ENCODE assay signal across 8 cellular contexts in the genomic region with DNA sequence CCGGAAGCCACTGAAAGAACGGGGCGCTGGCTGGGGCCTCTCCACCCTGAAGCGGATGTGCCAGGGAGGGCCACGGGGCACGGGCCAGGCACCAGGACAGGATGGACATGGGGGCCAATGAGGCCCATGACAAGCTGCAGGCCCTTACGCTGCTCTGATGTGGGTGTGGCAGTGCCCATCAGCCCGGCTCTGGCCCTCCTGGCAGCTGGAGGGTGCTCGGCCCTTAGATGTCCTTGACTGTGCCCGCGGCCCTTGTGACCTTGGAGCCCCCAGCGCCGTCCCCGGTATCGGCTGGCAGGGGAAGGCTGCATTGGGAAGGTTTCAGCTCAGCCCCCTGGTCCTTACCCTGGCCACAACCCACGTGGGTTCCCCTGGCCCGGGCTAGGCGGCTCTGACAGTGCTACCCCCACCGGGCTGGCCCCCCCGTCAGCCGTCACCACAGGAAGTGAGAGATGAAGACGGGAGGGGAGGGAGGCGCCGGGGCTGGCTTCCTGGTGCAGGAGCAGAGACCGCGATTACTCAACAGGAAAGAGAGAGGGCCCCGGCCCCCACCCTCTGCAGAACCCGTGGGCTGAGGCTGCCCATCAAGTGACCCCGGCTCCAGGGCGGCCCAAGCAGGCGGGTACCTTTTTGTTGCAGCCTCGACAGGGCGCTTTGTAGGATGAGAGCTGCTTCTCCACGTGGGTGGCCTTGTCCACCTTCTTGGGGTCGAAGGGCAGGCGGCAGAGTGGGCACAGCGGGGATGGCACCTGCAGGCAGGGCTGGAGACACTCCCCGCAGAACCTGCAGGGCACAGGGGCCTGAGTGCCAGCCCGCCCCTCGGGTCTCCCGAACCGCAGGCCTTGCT. TPM values are rescaled to one million over a fixed set of nuclear protein-coding genes. Genes with fewer than 3 reads are reported as not detected.
DNase-seq lines count a peak whose midpoint lies in the region; ATAC-seq and TF ChIP-seq lines count a peak whose summit lies in the region.

No MANE protein-coding gene starts in this region.

- peak overlapping the region; percentile 19 for H3K27ac ChIP-seq in skeletal muscle tissue (ENCODE audit: low read depth, low read length)

- POLR2A ChIA-PET in HEK293T (lab: Yijun Ruan, JAX) = interaction anchor here (0.5 to 0.8 kb wide), 3 partner anchors 10 to 38 kb away, joined by 3 to 4 read pairs (median 3); partner anchors contain the start of gene MVD

- no peaks in the 10 kb centered on the region for H3K27me3 ChIP-seq in skeletal muscle tissue (ENCODE audit: control insufficient read depth in 3 of 3, insufficient read depth in 3 of 3, low read length in 3 of 3)

- CTCF ChIA-PET in HEK293T (lab: Yijun Ruan, JAX) = no interaction called here

- peaks cover 50% of the 10 kb centered on the region for H3K4me1 Mint-ChIP-seq in activated T-helper 2 cell treated with anti-CD3 and anti-CD28 coated beads, Interferon-gamma antibody, Interleukin-2, Interleukin-4, amounts not matched to agents 10 μg/mL and 5 μg/mL and 100 μg/mL, durations not matched to agents 14 hours and 24 hours and 36 hours (ENCODE audit: low read depth)

- no peaks in the 10 kb centered on the region for H3K9me3 ChIP-seq in skeletal muscle tissue (ENCODE audit: control insufficient read depth in 3 of 3, low read length in 3 of 3)

- H3K9me3 Mint-ChIP-seq in activated T-helper 2 cell treated with anti-CD3 and anti-CD28 coated beads, Interferon-gamma antibody, Interleukin-2, Interleukin-4, amounts not matched to agents 10 μg/mL and 5 μg/mL and 100 μg/mL, durations not matched to agents 14 hours and 24 hours and 36 hours = no peaks in the 10 kb centered on the region

- no peak overlapping the region for H3K4me3 ChIP-seq in skeletal muscle tissue (ENCODE audit: low read length in 3 of 3)

- peaks cover 28 to 45% (median 31%) of the 10 kb centered on the region in 3 donors for H3K4me1 ChIP-seq in skeletal muscle tissue (ENCODE audit: control insufficient read depth in 3 of 3, insufficient read depth in 3 of 3, low read length in 3 of 3)

- no peak for TF ChIP-seq CTCF in GM10266 (IDR thresholded peaks at IDR 0.05; ENCODE audit: control insufficient read depth, insufficient read depth, low read depth, missing control alignments)

- peak overlapping the region; percentile 94 for H3K27ac Mint-ChIP-seq in activated T-helper 2 cell treated with anti-CD3 and anti-CD28 coated beads, Interferon-gamma antibody, Interleukin-2, Interleukin-4, amounts not matched to agents 10 μg/mL and 5 μg/mL and 100 μg/mL, durations not matched to agents 14 hours and 24 hours and 36 hours

- H3K27me3 Mint-ChIP-seq in activated T-helper 2 cell treated with anti-CD3 and anti-CD28 coated beads, Interferon-gamma antibody, Interleukin-2, Interleukin-4, amounts not matched to agents 10 μg/mL and 5 μg/mL and 100 μg/mL, durations not matched to agents 14 hours and 24 hours and 36 hours (ENCODE audit: low read depth) = no peaks in the 10 kb centered on the region

- peaks cover 35% of the 10 kb centered on the region for H3K36me3 Mint-ChIP-seq in activated T-helper 2 cell treated with anti-CD3 and anti-CD28 coated beads, Interferon-gamma antibody, Interleukin-2, Interleukin-4, amounts not matched to agents 10 μg/mL and 5 μg/mL and 100 μg/mL, durations not matched to agents 14 hours and 24 hours and 36 hours (ENCODE audit: low read depth)

- peak overlapping the region in 2 of 3 donors; percentile 14 to 50 for H3K9ac ChIP-seq in skeletal muscle tissue (ENCODE audit: low read depth in 1 of 3, low read length in 3 of 3)

- H3K4me3 Mint-ChIP-seq in activated T-helper 2 cell treated with anti-CD3 and anti-CD28 coated beads, Interferon-gamma antibody, Interleukin-2, Interleukin-4, amounts not matched to agents 10 μg/mL and 5 μg/mL and 100 μg/mL, durations not matched to agents 14 hours and 24 hours and 36 hours (ENCODE audit: low read depth) = peak overlapping the region; percentile 83

- intact Hi-C loops in activated T-helper 2 cell treated with anti-CD3 and anti-CD28 coated beads, Interferon-gamma antibody, Interleukin-2, Interleukin-4, amounts not matched to agents 10 μg/mL and 5 μg/mL and 100 μg/mL, durations not matched to agents 14 hours and 24 hours and 36 hours (cut with micrococcal nuclease) = loop anchor here (1.0 to 5.0 kb wide), 3 partner anchors 15 to 129 kb away; partner anchors contain the start of genes CDT1, SNAI3 and ZC3H18

- DNase-seq in GM10266 (ENCODE audit: extremely low spot score) (peak; percentile 96), glomerular endothelial cell (ENCODE audit: extremely low read depth, low read depth, low spot score) (peak; percentile 42), HuH-7 (ENCODE audit: low spot score) (no peak), HEK293T (ENCODE audit: extremely low spot score) (no peak)
- peak; percentile 93 for DNase-seq in activated T-helper 2 cell treated with anti-CD3 and anti-CD28 coated beads, Interferon-gamma antibody, Interleukin-2, Interleukin-4, amounts not matched to agents 10 μg/mL and 5 μg/mL and 100 μg/mL, durations not matched to agents 14 hours and 24 hours and 36 hours (ENCODE audit: low spot score)

- ATAC-seq in HG02798 (IDR thresholded peaks at IDR 0.05; ENCODE audit: poor library complexity, unreplicated experiment) = peak; percentile 69

- peaks cover 20 to 36% (median 31%) of the 10 kb centered on the region in 3 donors for H3K36me3 ChIP-seq in skeletal muscle tissue (ENCODE audit: control insufficient read depth in 3 of 3, insufficient read depth in 3 of 3, low read length in 3 of 3)

TF ChIP-seq in PFSK-1, 5 proteins besides CTCF, POLR2A, EP300 and RAD21 (continues in another document):
- TF ChIP-seq SIN3A (IDR thresholded peaks at IDR 0.05; ENCODE audit: borderline replicate concordance, insufficient read depth, low read length) = peak; percentile 84; the same call in 1 of the 2 replicates
- no peak for TF ChIP-seq TAF1 (IDR thresholded peaks at IDR 0.05; ENCODE audit: borderline replicate concordance, insufficient read depth, low read length)

TF ChIP-seq in HEK293T, 16 proteins besides CTCF, POLR2A, EP300 and RAD21:
- TF ChIP-seq FOXA1 (IDR thresholded peaks at IDR 0.05) = no peak

RNA-seq across cellular contexts. Expression of gene RNF166, which starts 5.3 kb away (rescaled TPM):
- 46.4 TPM for polyA plus RNA-seq in PFSK-1 (2012; ENCODE audit: insufficient read length, low read depth)
- total RNA-seq in activated T-helper 2 cell treated with anti-CD3 and anti-CD28 coated beads, Interferon-gamma antibody, Interleukin-2, Interleukin-4, amounts not matched to agents 10 μg/mL and 5 μg/mL and 100 μg/mL, durations not matched to agents 14 hours and 24 hours and 36 hours = 39.9 and 52.1 TPM in 2 replicates
- total RNA-seq in glomerular endothelial cell (27.3 and 36.0 TPM in 2 replicates), skeletal muscle tissue (12.0 TPM)

RNA-seq across cellular contexts. Expression of gene CTU2, which starts 5.4 kb away (rescaled TPM):
- 54.1 TPM for polyA plus RNA-seq in PFSK-1 (2012; ENCODE audit: insufficient read length, low read depth)
- total RNA-seq in activated T-helper 2 cell treated with anti-CD3 and anti-CD28 coated beads, Interferon-gamma antibody, Interleukin-2, Interleukin-4, amounts not matched to agents 10 μg/mL and 5 μg/mL and 100 μg/mL, durations not matched to agents 14 hours and 24 hours and 36 hours = 43.8 and 43.9 TPM in 2 replicates
- total RNA-seq in glomerular endothelial cell (17.5 and 17.8 TPM in 2 replicates), skeletal muscle tissue (10.4 TPM)

RNA-seq across cellular contexts. Expression of gene SNAI3, which starts 14.6 kb away (rescaled TPM):
- 0.74 TPM for polyA plus RNA-seq in PFSK-1 (2012; ENCODE audit: insufficient read length, low read depth)
- total RNA-seq in activated T-helper 2 cell treated with anti-CD3 and anti-CD28 coated beads, Interferon-gamma antibody, Interleukin-2, Interleukin-4, amounts not matched to agents 10 μg/mL and 5 μg/mL and 100 μg/mL, durations not matched to agents 14 hours and 24 hours and 36 hours = 2.0 and 2.3 TPM in 2 replicates
- total RNA-seq in glomerular endothelial cell = 0.12 TPM in 1 of 2 replicates, not detected in the other
- total RNA-seq in skeletal muscle tissue = 8.4 TPM

RNA-seq across cellular contexts. Expression of gene MVD, which starts 38.0 kb away (rescaled TPM):
- 37.4 TPM for polyA plus RNA-seq in PFSK-1 (2012; ENCODE audit: insufficient read length, low read depth)
- 132 and 137 TPM in 2 replicates for total RNA-seq in activated T-helper 2 cell treated with anti-CD3 and anti-CD28 coated beads, Interferon-gamma antibody, Interleukin-2, Interleukin-4, amounts not matched to agents 10 μg/mL and 5 μg/mL and 100 μg/mL, durations not matched to agents 14 hours and 24 hours and 36 hours
- 61.1 and 83.8 TPM in 2 replicates for total RNA-seq in glomerular endothelial cell
- total RNA-seq in skeletal muscle tissue = 14.1 TPM

RNA-seq across cellular contexts. Expression of gene CYBA, which starts 50.0 kb away (rescaled TPM):
- polyA plus RNA-seq in PFSK-1 (2012; ENCODE audit: insufficient read length, low read depth) = 319 TPM
- total RNA-seq in activated T-helper 2 cell treated with anti-CD3 and anti-CD28 coated beads, Interferon-gamma antibody, Interleukin-2, Interleukin-4, amounts not matched to agents 10 μg/mL and 5 μg/mL and 100 μg/mL, durations not matched to agents 14 hours and 24 hours and 36 hours = 233 and 242 TPM in 2 replicates
- total RNA-seq in glomerular endothelial cell = 363 and 525 TPM in 2 replicates
- total RNA-seq in skeletal muscle tissue = 90.8 TPM

Comparison
In these comparisons a context has a peak if more than half of its experiments do, and no peak if none do; other contexts are left out.
1. DNase-seq: peak in GM10266 (single experiment), activated T-helper 2 cell treated with anti-CD3 and anti-CD28 coated beads, Interferon-gamma antibody, Interleukin-2, Interleukin-4, amounts not matched to agents 10 μg/mL and 5 μg/mL and 100 μg/mL, durations not matched to agents 14 hours and 24 hours and 36 hours (single experiment) and glomerular endothelial cell (single experiment); none in HuH-7 (single experiment) and HEK293T (single experiment).